Comparison of ENCODE assay signal across 8 cellular contexts in genomic region chr6:10256113-10256690, GRCh38.
DNase-seq lines count a peak whose midpoint lies in the region; ATAC-seq and TF ChIP-seq lines count a peak whose summit lies in the region.

No MANE protein-coding gene starts in this region.

- no peak overlapping the region for H3K4me2 ChIP-seq in mesendoderm (ENCODE audit: low read length)

- no peak overlapping the region for H3K18ac ChIP-seq in mesendoderm (ENCODE audit: low read length)

- peak; percentile 58 for TF ChIP-seq CTCF in GM12864 (IDR thresholded peaks at IDR 0.05; ENCODE audit: low read depth, low read length, missing control alignments)

- no peaks in the 10 kb centered on the region for H3K27me3 ChIP-seq in adipocyte (replicated peaks; ENCODE audit: control insufficient read depth, insufficient read depth, low read length)
- no peaks in the 10 kb centered on the region for H3K27me3 ChIP-seq in mesendoderm (ENCODE audit: insufficient read depth, low read length, poor library complexity)

- H3K9me3 ChIP-seq in adipocyte (ENCODE audit: control insufficient read depth, low read length), result no peaks in the 10 kb centered on the region

- no peak overlapping the region for H4K8ac ChIP-seq in mesendoderm (ENCODE audit: low read depth, low read length)

- H3K4ac ChIP-seq in mesendoderm (ENCODE audit: low read depth, low read length), result no peak overlapping the region

- DNase-seq in GM12864 (ENCODE audit: low read depth) (no peak), adipocyte (ENCODE audit: low read depth) (peak; percentile 18), mesendoderm (no peak), activated T-cell treated with anti-CD3 and anti-CD28 coated beads for 4 hours (no peak), NCI-H510A treated with DMSO at 0.1 percent for 48 hours (lab: John Stamatoyannopoulos, UW) (no peak)

- H2BK15ac ChIP-seq in mesendoderm (replicated peaks; ENCODE audit: low read depth), result peak overlapping the region; percentile 85

- no peak overlapping the region for H4K5ac ChIP-seq in mesendoderm (ENCODE audit: low read length)

- no peak overlapping the region for H2BK5ac ChIP-seq in mesendoderm (ENCODE audit: low read length)

- H3K4me1 ChIP-seq in adipocyte (ENCODE audit: control insufficient read depth, insufficient read depth, low read length) (no peaks in the 10 kb centered on the region), mesendoderm (ENCODE audit: control insufficient read depth, low read depth, low read length) (no peaks in the 10 kb centered on the region)

- no peak overlapping the region for H3K4me3 ChIP-seq in GM12864 (ENCODE audit: low read depth, low read length)
- no peak overlapping the region for H3K4me3 ChIP-seq in adipocyte (ENCODE audit: low read length)
- no peak overlapping the region for H3K4me3 ChIP-seq in mesendoderm (ENCODE audit: low read length)

- no peak overlapping the region for H2BK120ac ChIP-seq in mesendoderm (ENCODE audit: low read depth, low read length)

- H3K9ac ChIP-seq in adipocyte (ENCODE audit: low read length) (no peak overlapping the region), mesendoderm (ENCODE audit: low read length) (no peak overlapping the region)

- no peaks in the 10 kb centered on the region for H3K79me1 ChIP-seq in mesendoderm (ENCODE audit: low read length)

- no peak overlapping the region for H3K23ac ChIP-seq in mesendoderm (ENCODE audit: low read length)

- peak; percentile 66 for ATAC-seq in HG02885 (IDR thresholded peaks at IDR 0.05; ENCODE audit: poor library complexity, unreplicated experiment)
- no peak for ATAC-seq in GM19467 (IDR thresholded peaks at IDR 0.05; ENCODE audit: unreplicated experiment)
- ATAC-seq in HG03521 (IDR thresholded peaks at IDR 0.05; ENCODE audit: unreplicated experiment), result no peak

- no peaks in the 10 kb centered on the region for H3K79me2 ChIP-seq in mesendoderm (ENCODE audit: control insufficient read depth, insufficient read depth, low read length)

- H2AK5ac ChIP-seq in mesendoderm (ENCODE audit: low read length), result no peak overlapping the region

- H3K56ac ChIP-seq in mesendoderm (ENCODE audit: low read length), result no peak overlapping the region

- H3K36me3 ChIP-seq in adipocyte (ENCODE audit: control insufficient read depth, insufficient read depth, low read length, severe bottlenecking), result no peaks in the 10 kb centered on the region
- no peaks in the 10 kb centered on the region for H3K36me3 ChIP-seq in mesendoderm (ENCODE audit: control insufficient read depth, insufficient read depth, low read length)

- no peak overlapping the region for H3K27ac ChIP-seq in mesendoderm (ENCODE audit: low read depth, low read length)

- WGBS in mesendoderm (ENCODE audit: extremely low coverage, insufficient coverage, low lambda C conversion rate), result no CpG with 5 or more reads among the region's 3 CpGs
